Comparison of ENCODE assay signal across 10 cellular contexts in genomic region chr16:89170346-89171215, GRCh38. TPM values are rescaled to one million over a fixed set of nuclear protein-coding genes. Genes with fewer than 3 reads are reported as not detected.
DNase-seq lines count a peak whose midpoint lies in the region; ATAC-seq lines count a peak whose summit lies in the region.
"Had no signal": no experiment of that assay in that cellular context is flagged by ENCODE, and none has a peak within 500 bp of the region (broad histone marks: within the 10 kb centered on the region; RNA-seq: fewer than 3 reads in every experiment).

No MANE protein-coding gene starts in this region.

- no peaks in the 10 kb centered on the region for H3K36me3 Mint-ChIP-seq in activated T-helper 2 cell treated with anti-CD3 and anti-CD28 coated beads, Interferon-gamma antibody, Interleukin-2, Interleukin-4, amounts not matched to agents 10 μg/mL and 5 μg/mL and 100 μg/mL, durations not matched to agents 14 hours and 24 hours and 36 hours (ENCODE audit: low read depth)
- no peaks in the 10 kb centered on the region for H3K36me3 Mint-ChIP-seq in memory B cell

- H3K4me3 Mint-ChIP-seq in activated T-helper 2 cell treated with anti-CD3 and anti-CD28 coated beads, Interferon-gamma antibody, Interleukin-2, Interleukin-4, amounts not matched to agents 10 μg/mL and 5 μg/mL and 100 μg/mL, durations not matched to agents 14 hours and 24 hours and 36 hours (ENCODE audit: low read depth), result peak overlapping the region; percentile 62
- H3K4me3 Mint-ChIP-seq in memory B cell, result peak overlapping the region; percentile 69

- peaks cover 4% of the 10 kb centered on the region for H3K27me3 Mint-ChIP-seq in activated T-helper 2 cell treated with anti-CD3 and anti-CD28 coated beads, Interferon-gamma antibody, Interleukin-2, Interleukin-4, amounts not matched to agents 10 μg/mL and 5 μg/mL and 100 μg/mL, durations not matched to agents 14 hours and 24 hours and 36 hours (ENCODE audit: low read depth)
- peaks cover 13% of the 10 kb centered on the region for H3K27me3 Mint-ChIP-seq in memory B cell

- no peaks in the 10 kb centered on the region for H3K9me3 Mint-ChIP-seq in activated T-helper 2 cell treated with anti-CD3 and anti-CD28 coated beads, Interferon-gamma antibody, Interleukin-2, Interleukin-4, amounts not matched to agents 10 μg/mL and 5 μg/mL and 100 μg/mL, durations not matched to agents 14 hours and 24 hours and 36 hours
- no peaks in the 10 kb centered on the region for H3K9me3 Mint-ChIP-seq in memory B cell

- H3K4me1 Mint-ChIP-seq in activated T-helper 2 cell treated with anti-CD3 and anti-CD28 coated beads, Interferon-gamma antibody, Interleukin-2, Interleukin-4, amounts not matched to agents 10 μg/mL and 5 μg/mL and 100 μg/mL, durations not matched to agents 14 hours and 24 hours and 36 hours (ENCODE audit: low read depth), result peaks cover 4% of the 10 kb centered on the region
- H3K4me1 Mint-ChIP-seq in memory B cell, result peaks cover 18% of the 10 kb centered on the region

- peak; percentile 14 for DNase-seq in ELR (ENCODE audit: low read depth)
- peak; percentile 20 for DNase-seq in NCI-H1092 treated with DMSO at 0.1 percent for 48 hours (lab: John Stamatoyannopoulos, UW)
- DNase-seq in activated T-helper 2 cell treated with anti-CD3 and anti-CD28 coated beads, Interferon-gamma antibody, Interleukin-2, Interleukin-4, amounts not matched to agents 10 μg/mL and 5 μg/mL and 100 μg/mL, durations not matched to agents 14 hours and 24 hours and 36 hours (ENCODE audit: low spot score), result no peak
- DNase-seq in memory B cell (ENCODE audit: low spot score in 2 of 2), result peak in 1 of 2 donors; percentile 34
- DNase-seq in T1000 (lab: John Stamatoyannopoulos, UW), result no peak
- no peak for DNase-seq in epidermal melanocyte (ENCODE audit: insufficient read length, low spot score)
- no peak for DNase-seq in SIG-M5 (lab: John Stamatoyannopoulos, UW)

- H3K27ac Mint-ChIP-seq in activated T-helper 2 cell treated with anti-CD3 and anti-CD28 coated beads, Interferon-gamma antibody, Interleukin-2, Interleukin-4, amounts not matched to agents 10 μg/mL and 5 μg/mL and 100 μg/mL, durations not matched to agents 14 hours and 24 hours and 36 hours, result no peak overlapping the region
- no peak overlapping the region for H3K27ac Mint-ChIP-seq in memory B cell

- ATAC-seq in memory B cell (ENCODE audit: low read depth) (no peak), GM21367 (IDR thresholded peaks at IDR 0.05; ENCODE audit: unreplicated experiment) (no peak)

- intact Hi-C loops in activated T-helper 2 cell treated with anti-CD3 and anti-CD28 coated beads, Interferon-gamma antibody, Interleukin-2, Interleukin-4, amounts not matched to agents 10 μg/mL and 5 μg/mL and 100 μg/mL, durations not matched to agents 14 hours and 24 hours and 36 hours (cut with micrococcal nuclease), result loop anchor here (1.0 to 2.0 kb wide), 2 partner anchors 22 to 46 kb away; partner anchors contain the start of gene ZNF778

RNA-seq across cellular contexts. Expression of gene CDH15, which starts 1.0 kb away (rescaled TPM):
- not detected in 2 replicates for total RNA-seq in activated T-helper 2 cell treated with anti-CD3 and anti-CD28 coated beads, Interferon-gamma antibody, Interleukin-2, Interleukin-4, amounts not matched to agents 10 μg/mL and 5 μg/mL and 100 μg/mL, durations not matched to agents 14 hours and 24 hours and 36 hours
- total RNA-seq: mononuclear cell had no signal

RNA-seq across cellular contexts. Expression of gene SLC22A31, which starts 29.8 kb away (rescaled TPM):
- 0.71 and 1.1 TPM in 2 replicates for total RNA-seq in activated T-helper 2 cell treated with anti-CD3 and anti-CD28 coated beads, Interferon-gamma antibody, Interleukin-2, Interleukin-4, amounts not matched to agents 10 μg/mL and 5 μg/mL and 100 μg/mL, durations not matched to agents 14 hours and 24 hours and 36 hours
- total RNA-seq: mononuclear cell, NCI-H460 had no signal

RNA-seq across cellular contexts. Expression of gene ZNF778, which starts 46.9 kb away (rescaled TPM):
- 5.6 and 7.7 TPM in 2 replicates for total RNA-seq in activated T-helper 2 cell treated with anti-CD3 and anti-CD28 coated beads, Interferon-gamma antibody, Interleukin-2, Interleukin-4, amounts not matched to agents 10 μg/mL and 5 μg/mL and 100 μg/mL, durations not matched to agents 14 hours and 24 hours and 36 hours

Comparison
In these comparisons a context has a peak if more than half of its experiments do, and no peak if none do; other contexts are left out.
1. DNase-seq: peak in ELR (single experiment) and NCI-H1092 treated with DMSO at 0.1 percent for 48 hours (single experiment); none in activated T-helper 2 cell treated with anti-CD3 and anti-CD28 coated beads, Interferon-gamma antibody, Interleukin-2, Interleukin-4, amounts not matched to agents 10 μg/mL and 5 μg/mL and 100 μg/mL, durations not matched to agents 14 hours and 24 hours and 36 hours (single experiment), T1000 (single experiment), epidermal melanocyte (single experiment) and SIG-M5 (single experiment).